In the genomic region with DNA sequence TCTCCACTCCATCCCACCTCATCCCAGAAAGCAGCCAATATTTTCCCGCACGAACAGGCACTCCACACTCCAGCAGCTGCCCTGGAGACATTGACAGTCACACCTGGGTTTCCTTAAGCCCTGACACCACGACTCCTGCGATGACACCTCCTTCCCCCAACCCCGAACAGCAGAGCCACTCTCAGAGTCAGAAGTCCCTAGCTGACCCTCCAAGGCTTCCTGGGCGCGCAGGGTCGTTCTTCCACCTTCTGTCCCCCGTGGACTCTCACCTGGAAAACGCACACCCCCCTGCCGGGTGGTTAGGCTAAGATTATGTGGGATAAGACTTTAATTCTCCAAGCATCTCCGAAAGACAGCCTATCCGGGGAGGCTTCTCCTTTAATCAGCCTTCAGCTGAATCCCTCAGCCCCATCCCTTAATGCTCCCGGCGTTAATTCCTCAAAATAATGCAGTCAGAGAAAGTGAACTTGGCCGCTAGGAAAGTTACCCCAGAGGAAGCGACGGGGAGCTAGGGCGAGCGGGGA, we compare ENCODE assay signal across 8 cellular contexts. TPM values are rescaled to one million over a fixed set of nuclear protein-coding genes. Genes with fewer than 3 reads are reported as not detected.
DNase-seq lines count a peak whose midpoint lies in the region; ATAC-seq and TF ChIP-seq lines count a peak whose summit lies in the region.

No MANE protein-coding gene starts in this region.

- no peaks in the 10 kb centered on the region for H3K27me3 ChIP-seq in CD4-positive, alpha-beta memory T cell (ENCODE audit: insufficient read depth, low read length)
- H3K27me3 ChIP-seq in H9 (ENCODE audit: insufficient read depth, low read length), result peaks cover 2% of the 10 kb centered on the region; the same call in 1 of the 2 replicates
- no peaks in the 10 kb centered on the region for H3K27me3 ChIP-seq in fibroblast of lung (ENCODE audit: control insufficient read depth, insufficient read depth, low read length)

- intact Hi-C loops in CD4-positive, alpha-beta memory T cell (cut with micrococcal nuclease), result loop anchor here (1.0 to 10.0 kb wide), 2 partner anchors 37 to 146 kb away; a partner anchor contains a TSS

- H3K27ac ChIP-seq in CD4-positive, alpha-beta memory T cell (ENCODE audit: low read depth, low read length), result peak overlapping the region; percentile 58
- H3K27ac ChIP-seq in H9 (ENCODE audit: insufficient read length, low read depth, low read length) (no peak overlapping the region), fibroblast of lung (ENCODE audit: insufficient read depth, low read length) (no peak overlapping the region)

- H3K4ac ChIP-seq in H9 (ENCODE audit: low read depth, low read length), result no peak overlapping the region

- H3K4me2 ChIP-seq in H9 (ENCODE audit: insufficient read depth, insufficient read length, low read length), result peak overlapping the region; percentile 89
- peak overlapping the region; percentile 73 for H3K4me2 ChIP-seq in fibroblast of lung (ENCODE audit: extremely low read depth, insufficient read depth, low read length)

- no peak overlapping the region for H3K18ac ChIP-seq in H9 (ENCODE audit: insufficient read length, low read depth, low read length)

- no peak overlapping the region for H4K8ac ChIP-seq in H9 (replicated peaks; ENCODE audit: insufficient read length, low read depth, low read length)

- POLR2A ChIA-PET in CD4-positive, alpha-beta memory T cell (lab: Charles Lee; ENCODE audit: partially characterized antibody), result interaction anchor here (0.6 to 3.8 kb wide), 14 partner anchors 9 to 686 kb away, joined by 3 to 89 read pairs (median 4); a partner anchor contains a TSS

- peaks cover 5% of the 10 kb centered on the region for H3K23me2 ChIP-seq in H9 (ENCODE audit: insufficient read length, low read depth, low read length, poor library complexity, severe bottlenecking)

- H2BK20ac ChIP-seq in H9 (ENCODE audit: low read depth, low read length, poor library complexity, severe bottlenecking), result no peak overlapping the region

- H3K27ac Mint-ChIP-seq in CD4-positive, alpha-beta memory T cell, result peak overlapping the region; percentile 63 to 95 (median 93)
- peak overlapping the region in 1 of 3 experiments; percentile 59; a peak in 1 of 7 replicates for H3K27ac Mint-ChIP-seq in H9

- 0 out of 2 replicates have a peak overlapping the region, but pooled peaks have one; percentile 1 for H3K14ac ChIP-seq in H9 (ENCODE audit: insufficient read depth, low read length)

- no peak for ATAC-seq in HG03097 (IDR thresholded peaks at IDR 0.05; ENCODE audit: low FRiP score, unreplicated experiment)
- no peak for ATAC-seq in GM18868 (IDR thresholded peaks at IDR 0.05; ENCODE audit: unreplicated experiment)

- H3K4me1 Mint-ChIP-seq in CD4-positive, alpha-beta memory T cell, result peaks cover 42 to 70% (median 52%) of the 10 kb centered on the region in 4 donors
- peaks cover 63 to 64% of the 10 kb centered on the region in 2 experiments for H3K4me1 Mint-ChIP-seq in H9

- no peaks in the 10 kb centered on the region for H4K20me1 ChIP-seq in H9 (ENCODE audit: control insufficient read depth, insufficient read depth, insufficient read length)
- H4K20me1 ChIP-seq in fibroblast of lung (ENCODE audit: control insufficient read depth, extremely low read depth, insufficient read depth, low read length), result no peaks in the 10 kb centered on the region

- H2BK12ac ChIP-seq in H9 (ENCODE audit: insufficient read length, low read depth, low read length), result no peak overlapping the region

- H2BK15ac ChIP-seq in H9 (ENCODE audit: low read depth, low read length), result no peak overlapping the region

- WGBS in H9 (ENCODE audit: extremely low coverage, insufficient read length, low lambda C conversion rate), result no CpG with 5 or more reads among the region's 20 CpGs

- peaks cover 0 to 2% (median 0%) of the 10 kb centered on the region in 8 donors for H3K9me3 Mint-ChIP-seq in CD4-positive, alpha-beta memory T cell
- no peaks in the 10 kb centered on the region for H3K9me3 Mint-ChIP-seq in H9

- H2AK5ac ChIP-seq in H9 (ENCODE audit: insufficient read length, low read length), result no peak overlapping the region

- no peak overlapping the region for H3T11ph ChIP-seq in H9 (ENCODE audit: low read length)

- peak in 3 of 5 donors; percentile 3 to 43 (median 7) for DNase-seq in CD4-positive, alpha-beta memory T cell
- no peak for DNase-seq in H9
- peak; percentile 9 for DNase-seq in activated CD4-positive, alpha-beta T cell treated with anti-CD3 and anti-CD28 coated beads for 48 hours
- DNase-seq in fibroblast of lung (ENCODE audit: low read depth in 2 of 2), result no peak
- peak; percentile 33 for DNase-seq in occipital lobe (lab: John Stamatoyannopoulos, UW)
- DNase-seq in effector CD4-positive, alpha-beta T cell, result no peak

- peak overlapping the region; percentile 87 to 94 (median 90) for H3K4me3 Mint-ChIP-seq in CD4-positive, alpha-beta memory T cell
- H3K4me3 Mint-ChIP-seq in H9, result peak overlapping the region; percentile 79 to 87

- H3K79me2 ChIP-seq in H9 (ENCODE audit: insufficient read depth, low read length) (no peaks in the 10 kb centered on the region), fibroblast of lung (ENCODE audit: control insufficient read depth, insufficient read depth, low read length) (no peaks in the 10 kb centered on the region)

- no peak overlapping the region for H3K56ac ChIP-seq in H9 (ENCODE audit: insufficient read length, low read depth, low read length)

- H3K36me3 Mint-ChIP-seq in CD4-positive, alpha-beta memory T cell, result peaks cover 4 to 14% of the 10 kb centered on the region in 2 donors
- 0 out of 7 replicates have a peak, but pooled peaks cover 0 to 3% (median 0%) of the 10 kb centered on the region in 3 experiments for H3K36me3 Mint-ChIP-seq in H9 (ENCODE audit: insufficient read depth in 1 of 3, low read depth in 3 of 3)

- peaks cover 0 to 2% of the 10 kb centered on the region in 2 donors for H3K27me3 Mint-ChIP-seq in CD4-positive, alpha-beta memory T cell
- peaks cover 23% of the 10 kb centered on the region for H3K27me3 Mint-ChIP-seq in H9 (ENCODE audit: low read depth)

- H2BK5ac ChIP-seq in H9 (ENCODE audit: insufficient read length, low read length), result no peak overlapping the region

- H3K23ac ChIP-seq in H9 (ENCODE audit: insufficient read length, low read depth, low read length), result no peak overlapping the region

- CTCF ChIA-PET in CD4-positive, alpha-beta memory T cell (lab: Charles Lee; ENCODE audit: partially characterized antibody), result interaction anchor here (0.6 to 6.5 kb wide), 6 partner anchors 35 to 85 kb away, joined by 3 to 67 read pairs (median 3); a partner anchor contains a TSS

- peak overlapping the region; percentile 49 to 56 for H3K4me3 ChIP-seq in CD4-positive, alpha-beta memory T cell (ENCODE audit: low read length in 2 of 2)
- peak overlapping the region in 2 of 4 experiments; percentile 54 to 71 for H3K4me3 ChIP-seq in fibroblast of lung (replicated peaks in 1 of 4; ENCODE audit: control extremely low read depth in 1 of 4, insufficient read depth in 1 of 4, low read depth in 3 of 4, low read length in 4 of 4)

- H3K9ac ChIP-seq in H9 (ENCODE audit: extremely low read depth, insufficient read length, low read length) (no peak overlapping the region), fibroblast of lung (ENCODE audit: insufficient read depth, low read length) (no peak overlapping the region)

- H2AFZ ChIP-seq in H9 (ENCODE audit: low read length) (no peak overlapping the region), fibroblast of lung (ENCODE audit: low read length) (no peak overlapping the region)

- H3K79me1 ChIP-seq in H9 (ENCODE audit: insufficient read depth, low read depth, low read length, poor library complexity, severe bottlenecking), result no peaks in the 10 kb centered on the region

- H3K4me1 ChIP-seq in CD4-positive, alpha-beta memory T cell (ENCODE audit: insufficient read depth, low read length), result peaks cover 44% of the 10 kb centered on the region
- H3K4me1 ChIP-seq in H9 (ENCODE audit: insufficient read depth, low read length), result peaks cover 4% of the 10 kb centered on the region
- H3K4me1 ChIP-seq in fibroblast of lung (ENCODE audit: control insufficient read depth, extremely low read depth, insufficient read depth, low read length), result no peaks in the 10 kb centered on the region

- no peak overlapping the region for H2BK120ac ChIP-seq in H9 (ENCODE audit: low read depth, low read length, poor library complexity, severe bottlenecking)

- no peak overlapping the region for H4K91ac ChIP-seq in H9 (ENCODE audit: insufficient read length, low read depth, low read length)

- no peaks in the 10 kb centered on the region for H3K36me3 ChIP-seq in CD4-positive, alpha-beta memory T cell (ENCODE audit: insufficient read depth, low read length)
- H3K36me3 ChIP-seq in fibroblast of lung (ENCODE audit: control insufficient read depth, insufficient read depth, low read length), result no peaks in the 10 kb centered on the region

- no peak overlapping the region for H4K5ac ChIP-seq in H9 (ENCODE audit: insufficient read length, low read depth, low read length)

- TF ChIP-seq CTCF in H9 (conservative IDR thresholded peaks at IDR 0.05), result no peak
- TF ChIP-seq CTCF in fibroblast of lung (conservative IDR thresholded peaks at IDR 0.05 in 1 of 2, IDR thresholded peaks at IDR 0.05 in 1 of 2; ENCODE audit: low read depth in 1 of 2, low read length in 2 of 2), result no peak

- no peaks in the 10 kb centered on the region for H3K9me3 ChIP-seq in CD4-positive, alpha-beta memory T cell (ENCODE audit: control insufficient read depth in 1 of 2, low read length in 2 of 2)
- H3K9me3 ChIP-seq in H9 (ENCODE audit: control insufficient read depth, low read depth, low read length), result no peaks in the 10 kb centered on the region
- H3K9me3 ChIP-seq in fibroblast of lung (ENCODE audit: control insufficient read depth, insufficient read depth, low read depth, low read length), result no peaks in the 10 kb centered on the region

RNA-seq across cellular contexts. Expression of a gene that starts 1.1 kb away (rescaled TPM):
- 10 to 100 TPM; 62.5 to 62.9 TPM for total RNA-seq in CD4-positive, alpha-beta memory T cell
- polyA plus RNA-seq in CD4-positive, alpha-beta memory T cell, result 10 to 100 TPM in 1 of 2 donors, 1 to 10 TPM in 1; 5.0 to 14.8 TPM
- total RNA-seq in H9 (2021) (21.2 and 21.9 TPM in 2 replicates), fibroblast of lung (6.1 and 6.9 TPM in 2 replicates), occipital lobe (47.7 TPM)
- 2.4 and 2.7 TPM in 2 replicates for polyA plus RNA-seq in fibroblast of lung
- polyA plus RNA-seq in fibroblast of lung (2012), result 2.1 and 2.4 TPM in 2 replicates
- 1.7 and 4.5 TPM in 2 replicates for polyA minus RNA-seq in fibroblast of lung (ENCODE audit: low replicate concordance)

RNA-seq across cellular contexts. Expression of a gene that starts 7.2 kb away (rescaled TPM):
- not detected for total RNA-seq in CD4-positive, alpha-beta memory T cell
- polyA plus RNA-seq in CD4-positive, alpha-beta memory T cell, result not detected
- total RNA-seq in H9 (2021) (not detected in 2 replicates), fibroblast of lung (not detected in 2 replicates), occipital lobe (0.16 TPM)
- not detected in 2 replicates for polyA plus RNA-seq in fibroblast of lung
- polyA plus RNA-seq in fibroblast of lung (2012), result not detected in 2 replicates
- not detected in 2 replicates for polyA minus RNA-seq in fibroblast of lung (ENCODE audit: low replicate concordance)

RNA-seq across cellular contexts. Expression of a gene that starts 37.2 kb away (rescaled TPM):
- 10 to 100 TPM; 88.2 to 91.2 TPM for total RNA-seq in CD4-positive, alpha-beta memory T cell
- 100 to 1,000 TPM; 314 to 366 TPM for polyA plus RNA-seq in CD4-positive, alpha-beta memory T cell
- total RNA-seq in H9 (2021) (252 and 266 TPM in 2 replicates), fibroblast of lung (119 and 131 TPM in 2 replicates), occipital lobe (79.9 TPM)
- 209 and 212 TPM in 2 replicates for polyA plus RNA-seq in fibroblast of lung
- polyA plus RNA-seq in fibroblast of lung (2012), result 281 and 287 TPM in 2 replicates
- polyA minus RNA-seq in fibroblast of lung (ENCODE audit: low replicate concordance), result 13.6 and 13.9 TPM in 2 replicates

Comparison
In these comparisons a context has a peak if more than half of its experiments do, and no peak if none do; other contexts are left out.
1. DNase-seq: peak in CD4-positive, alpha-beta memory T cell (3 of 5), activated CD4-positive, alpha-beta T cell treated with anti-CD3 and anti-CD28 coated beads for 48 hours (single experiment) and occipital lobe (single experiment); none in H9 (single experiment), fibroblast of lung (0 of 2) and effector CD4-positive, alpha-beta T cell (single experiment).